ENCODE assay signal across 2 cellular contexts in the genomic region with DNA sequence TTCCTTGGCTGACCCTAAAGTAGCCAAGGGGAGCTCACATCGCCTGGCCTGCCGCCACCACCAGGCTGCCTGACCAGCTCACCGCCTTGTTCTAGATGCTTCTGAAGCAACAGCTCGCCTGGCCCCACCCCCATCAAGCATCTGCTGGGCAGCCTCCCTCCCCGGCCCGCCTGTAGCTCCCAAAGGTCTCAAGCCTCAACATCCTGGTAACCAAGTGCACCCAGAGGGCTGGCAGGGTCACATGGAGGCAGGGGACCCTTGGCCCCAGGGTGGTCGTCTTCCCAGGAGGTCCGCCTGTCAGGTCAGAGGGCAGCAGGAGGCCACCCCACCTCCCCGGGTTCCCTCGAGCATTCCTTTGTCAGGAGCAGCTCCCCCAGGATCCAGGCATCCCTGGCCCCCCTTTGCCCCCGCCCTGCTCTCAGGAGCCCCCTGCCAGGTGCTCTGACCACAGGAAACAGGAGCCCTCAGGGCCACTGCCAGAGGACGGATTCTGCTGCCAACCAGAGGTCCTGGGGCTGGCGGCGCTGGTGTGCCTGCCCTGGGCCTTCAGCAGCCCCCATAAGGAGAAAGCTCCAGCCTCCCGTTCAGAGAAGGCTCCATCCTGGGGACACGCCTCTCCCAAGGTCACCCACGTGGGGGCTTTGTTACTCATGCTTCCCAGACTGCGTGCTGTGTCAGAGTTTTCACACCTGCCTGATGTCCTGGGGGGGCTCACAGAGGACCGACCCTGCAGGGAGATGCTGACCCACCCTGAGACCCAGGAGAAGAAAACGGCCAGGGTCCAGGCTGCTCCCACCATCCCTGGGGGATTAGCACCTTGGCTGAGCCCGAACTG.
TF ChIP-seq lines count a peak whose summit lies in the region.

No MANE protein-coding gene starts in this region.

TF ChIP-seq in A549, 52 proteins besides CTCF, POLR2A, EP300 and RAD21:
- TF ChIP-seq FOXS1 (CRISPR knock-in tag; IDR thresholded peaks at IDR 0.05) (no peak), MAFK (IDR thresholded peaks at IDR 0.05; ENCODE audit: partially characterized antibody) (no peak), E2F6 (IDR thresholded peaks at IDR 0.05; ENCODE audit: borderline replicate concordance, low read depth) (no peak), HOXB13 (CRISPR knock-in tag; IDR thresholded peaks at IDR 0.05; ENCODE audit: low read depth) (no peak), CEBPB (IDR thresholded peaks at IDR 0.05) (no peak), PBX3 (IDR thresholded peaks at IDR 0.05) (no peak), FOSB (CRISPR knock-in tag; IDR thresholded peaks at IDR 0.05) (no peak), RNF2 (IDR thresholded peaks at IDR 0.05; ENCODE audit: borderline replicate concordance, low read depth) (no peak)

TF ChIP-seq in HCT116, 20 proteins besides CTCF, POLR2A, EP300 and RAD21:
- TF ChIP-seq EGR1 (IDR thresholded peaks at IDR 0.05; ENCODE audit: low read depth) (no peak), FOSL1 (IDR thresholded peaks at IDR 0.05; ENCODE audit: low read depth) (no peak), SRF (IDR thresholded peaks at IDR 0.05; ENCODE audit: low read depth) (no peak), CEBPB (IDR thresholded peaks at IDR 0.05; ENCODE audit: low read depth) (no peak), EZH2 (IDR thresholded peaks at IDR 0.05) (no peak), TCF7L2 (IDR thresholded peaks at IDR 0.05; ENCODE audit: borderline replicate concordance, extremely low read depth, insufficient read depth, insufficient read length) (no peak), ELF1 (IDR thresholded peaks at IDR 0.05; ENCODE audit: borderline replicate concordance, low read depth) (no peak), ATF3 (IDR thresholded peaks at IDR 0.05) (no peak), ZFX (IDR thresholded peaks at IDR 0.05) (no peak)
- TF ChIP-seq, protein P1, sequence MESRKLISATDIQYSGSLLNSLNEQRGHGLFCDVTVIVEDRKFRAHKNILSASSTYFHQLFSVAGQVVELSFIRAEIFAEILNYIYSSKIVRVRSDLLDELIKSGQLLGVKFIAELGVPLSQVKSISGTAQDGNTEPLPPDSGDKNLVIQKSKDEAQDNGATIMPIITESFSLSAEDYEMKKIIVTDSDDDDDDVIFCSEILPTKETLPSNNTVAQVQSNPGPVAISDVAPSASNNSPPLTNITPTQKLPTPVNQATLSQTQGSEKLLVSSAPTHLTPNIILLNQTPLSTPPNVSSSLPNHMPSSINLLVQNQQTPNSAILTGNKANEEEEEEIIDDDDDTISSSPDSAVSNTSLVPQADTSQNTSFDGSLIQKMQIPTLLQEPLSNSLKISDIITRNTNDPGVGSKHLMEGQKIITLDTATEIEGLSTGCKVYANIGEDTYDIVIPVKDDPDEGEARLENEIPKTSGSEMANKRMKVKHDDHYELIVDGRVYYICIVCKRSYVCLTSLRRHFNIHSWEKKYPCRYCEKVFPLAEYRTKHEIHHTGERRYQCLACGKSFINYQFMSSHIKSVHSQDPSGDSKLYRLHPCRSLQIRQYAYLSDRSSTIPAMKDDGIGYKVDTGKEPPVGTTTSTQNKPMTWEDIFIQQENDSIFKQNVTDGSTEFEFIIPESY (IDR thresholded peaks at IDR 0.05; ENCODE audit: extremely low read depth, insufficient replicate concordance, low read length): no peak
